In genomic region chrX:153514259-153514658, GRCh38 we compare ENCODE assay signal across 39 cellular contexts. TPM values are rescaled to one million over a fixed set of nuclear protein-coding genes. Genes with fewer than 3 reads are reported as not detected.
"Had no signal": no experiment of that assay in that cellular context is flagged by ENCODE, and none has a peak within 500 bp of the region (broad histone marks: within the 10 kb centered on the region; RNA-seq: fewer than 3 reads in every experiment).

No MANE protein-coding gene starts in this region.

- H3K9ac ChIP-seq: KMS-11 had no signal

- H3K4me2 ChIP-seq: KMS-11 had no signal

- H3K36me3 ChIP-seq: MG63 had no signal

- H3K27ac ChIP-seq: KMS-11 had no signal

- H3K4me3 ChIP-seq: MG63 had no signal

- H3K9me3 ChIP-seq: MG63 had no signal

- DNase-seq: Karpas-422, Kasumi-1, MG63, MM.1S, MV-4-11, NCI-H1048, NCI-H1092, NCI-H1092 treated with DMSO at 0.1 percent for 48 hours, NCI-H1105, NCI-H1105 treated with DMSO at 0.1 percent for 48 hours, NCI-H1417 treated with DMSO at 0.1 percent for 48 hours, NCI-H1436, NCI-H1436 treated with DMSO at 0.1 percent for 48 hours, NCI-H146, NCI-H1694, NCI-H1694 treated with DMSO at 0.1 percent for 48 hours, NCI-H187, NCI-H187 treated with DMSO at 0.1 percent for 48 hours, NCI-H1930, NCI-H2029, NCI-H2029 treated with DMSO at 0.1 percent for 48 hours, NCI-H2081, NCI-H2081 treated with DMSO at 0.1 percent for 48 hours, NCI-H2107, NCI-H2171, NCI-H2171 treated with DMSO at 0.1 percent for 48 hours, NCI-H2227 treated with DMSO at 0.1 percent for 48 hours, NCI-H226, NCI-H345, NCI-H446, NCI-H446 treated with DMSO at 0.1 percent for 48 hours, NCI-H510A, NCI-H510A treated with DMSO at 0.1 percent for 48 hours, NCI-H524 had no signal

RNA-seq across cellular contexts. Expression of gene ATP2B3, which starts 3.2 kb away (rescaled TPM):
- total RNA-seq: LHCN-M2, M059J, MCF 10A, NCI-H460 had no signal

RNA-seq across cellular contexts. Expression of gene BGN, which starts 19.5 kb away (rescaled TPM):
- total RNA-seq: LHCN-M2 had no signal
